In the genomic region with DNA sequence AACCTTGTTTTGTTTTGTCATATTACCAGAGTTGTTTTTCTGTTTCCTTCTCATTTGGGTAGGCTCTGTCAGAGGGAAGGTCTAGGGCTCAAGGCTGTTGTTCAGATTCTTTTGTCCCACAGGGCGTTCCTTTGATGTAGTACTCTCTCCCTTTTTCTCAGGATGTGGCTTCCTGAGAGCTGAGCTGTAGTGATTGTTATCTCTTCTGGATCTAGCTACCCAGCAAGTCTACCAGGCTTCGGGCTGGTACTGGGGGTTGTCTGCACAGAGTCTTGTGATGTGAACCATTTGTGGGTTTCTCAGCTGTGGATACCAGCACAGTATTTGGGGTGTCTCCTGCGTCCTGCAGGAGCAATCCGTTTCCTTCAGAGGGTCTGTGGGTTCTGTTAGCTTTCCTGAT, we compare ENCODE assay signal across 8 cellular contexts.
A peak's percentile ranks its signal among the peaks of the same experiment; 100 is the strongest.
DNase-seq lines count a peak whose midpoint lies in the region; FAIRE-seq and TF ChIP-seq lines count a peak whose summit lies in the region.
"Not testable (repeated sequence)": the region's sequence is repeated elsewhere in the genome, so short reads cannot be mapped to it uniquely, and the experiment has no call there.

No MANE protein-coding gene starts in this region.

- peaks cover 12% of the 10 kb centered on the region for H3K9me3 ChIP-seq in BLaER1
- H3K9me3 ChIP-seq in astrocyte (ENCODE audit: insufficient read depth, low read depth, low read length); trophoblast cell (ENCODE audit: insufficient read depth, low read depth, low read length): not testable (repeated sequence)

- peak overlapping the region; percentile 51 for H3K27ac Mint-ChIP-seq in astrocyte (ENCODE audit: unreplicated experiment)

- TF ChIP-seq CTCF in astrocyte (IDR thresholded peaks at IDR 0.05; ENCODE audit: insufficient read depth, low read depth, low read length), result not testable (repeated sequence)

- peaks cover 14% of the 10 kb centered on the region for H3K9me3 Mint-ChIP-seq in astrocyte (ENCODE audit: unreplicated experiment)

- peaks cover 23% of the 10 kb centered on the region for H3K4me1 Mint-ChIP-seq in astrocyte (ENCODE audit: low read depth, unreplicated experiment)

- peak overlapping the region; percentile 7 for H4K8ac ChIP-seq in trophoblast cell (ENCODE audit: low read depth, low read length)

- H4K12ac ChIP-seq in trophoblast cell (ENCODE audit: low read depth, low read length), result not testable (repeated sequence)

- peak; percentile 41 for DNase-seq in EL
- not testable (repeated sequence) for DNase-seq in H54 (ENCODE audit: insufficient read length, low spot score)
- peak; percentile 88 for DNase-seq in M059J (ENCODE audit: low read depth)
- DNase-seq in RPMI7951 (ENCODE audit: low read depth), result peak; percentile 90
- peak; percentile 51 for DNase-seq in astrocyte (ENCODE audit: low read depth)
- peak; percentile 16 for DNase-seq in epithelial cell of prostate (ENCODE audit: low read depth, low spot score)
- peak; percentile 16 to 56 for DNase-seq in trophoblast cell

- WGBS in trophoblast cell (ENCODE audit: extremely low coverage, insufficient coverage, insufficient read length), result no CpG with 5 or more reads among the region's 4 CpGs

- 0 out of 2 replicates have a peak overlapping the region, but pooled peaks have one; percentile 15 for H3K9ac ChIP-seq in BLaER1
- H3K9ac ChIP-seq in astrocyte (ENCODE audit: low read length); trophoblast cell (ENCODE audit: low read length): not testable (repeated sequence)

- not testable (repeated sequence) for H4K91ac ChIP-seq in trophoblast cell (ENCODE audit: low read depth, low read length)

- not testable (repeated sequence) for H3K79me1 ChIP-seq in trophoblast cell (ENCODE audit: low read length)

- peak overlapping the region; percentile 38; the same call in 1 of the 2 replicates for H3K4me2 ChIP-seq in BLaER1
- not testable (repeated sequence) for H3K4me2 ChIP-seq in astrocyte (ENCODE audit: low read length); trophoblast cell (ENCODE audit: low read length)

- not testable (repeated sequence) for H2BK5ac ChIP-seq in trophoblast cell (ENCODE audit: low read depth, low read length, poor library complexity)

- not testable (repeated sequence) for TF ChIP-seq POLR2A in H54 (IDR thresholded peaks at IDR 0.05; ENCODE audit: low read depth, low read length)

- H3K4me1 ChIP-seq in BLaER1, result peaks cover 16% of the 10 kb centered on the region
- H3K4me1 ChIP-seq in astrocyte (ENCODE audit: insufficient read depth, low read length); trophoblast cell (ENCODE audit: control insufficient read depth in 1 of 2, insufficient read depth in 2 of 2, low read length in 2 of 2): not testable (repeated sequence)

- not testable (repeated sequence) for H3K4me3 ChIP-seq in BLaER1; astrocyte (ENCODE audit: insufficient read depth, low read depth, low read length); trophoblast cell (ENCODE audit: low read depth, low read length)

- not testable (repeated sequence) for H3K4me3 Mint-ChIP-seq in astrocyte (ENCODE audit: unreplicated experiment)

- H3K14ac ChIP-seq in trophoblast cell (ENCODE audit: low read length), result not testable (repeated sequence)

- not testable (repeated sequence) for H3K79me2 ChIP-seq in astrocyte (ENCODE audit: insufficient read depth, low read length); trophoblast cell (ENCODE audit: control insufficient read depth, insufficient read depth, low read length, poor library complexity)

- H3K4ac ChIP-seq in trophoblast cell (ENCODE audit: low read depth, low read length), result not testable (repeated sequence)

- not testable (repeated sequence) for H3K18ac ChIP-seq in trophoblast cell (ENCODE audit: low read length)

- not testable (repeated sequence) for H3K27ac ChIP-seq in BLaER1; astrocyte (ENCODE audit: low read depth, low read length); epithelial cell of prostate; trophoblast cell (ENCODE audit: low read depth, low read length)

- FAIRE-seq in H54 (lab: Jason Lieb, UNC), result peak; percentile 61
- FAIRE-seq in astrocyte (lab: Jason Lieb, UNC), result not testable (repeated sequence)

- not testable (repeated sequence) for H2BK120ac ChIP-seq in trophoblast cell (ENCODE audit: insufficient read depth, low read length, poor library complexity)

- peak overlapping the region; percentile 49 for H2BK12ac ChIP-seq in trophoblast cell (ENCODE audit: low read length)

- not testable (repeated sequence) for H2AK5ac ChIP-seq in trophoblast cell (ENCODE audit: low read length)

- H3K27me3 ChIP-seq in BLaER1; astrocyte (ENCODE audit: insufficient read depth, low read length); trophoblast cell (ENCODE audit: insufficient read depth, low read length): not testable (repeated sequence)

- not testable (repeated sequence) for H2AFZ ChIP-seq in astrocyte (ENCODE audit: low read depth, low read length); trophoblast cell (ENCODE audit: insufficient read depth, low read length, poor library complexity)

- not testable (repeated sequence) for H3K36me3 Mint-ChIP-seq in astrocyte (ENCODE audit: low read depth, unreplicated experiment)

- H4K20me1 ChIP-seq in BLaER1; astrocyte (ENCODE audit: insufficient read depth, low read length): not testable (repeated sequence)

- H3K27me3 Mint-ChIP-seq in astrocyte (ENCODE audit: low read depth, unreplicated experiment), result not testable (repeated sequence)

- not testable (repeated sequence) for H3K23ac ChIP-seq in trophoblast cell (ENCODE audit: low read length)

- not testable (repeated sequence) for H3K36me3 ChIP-seq in BLaER1; astrocyte (ENCODE audit: insufficient read depth, low read length); trophoblast cell (ENCODE audit: control insufficient read depth in 1 of 2, insufficient read depth in 2 of 2, low read length in 2 of 2)
